ENCODE assay signal across 9 cellular contexts in the genomic region with DNA sequence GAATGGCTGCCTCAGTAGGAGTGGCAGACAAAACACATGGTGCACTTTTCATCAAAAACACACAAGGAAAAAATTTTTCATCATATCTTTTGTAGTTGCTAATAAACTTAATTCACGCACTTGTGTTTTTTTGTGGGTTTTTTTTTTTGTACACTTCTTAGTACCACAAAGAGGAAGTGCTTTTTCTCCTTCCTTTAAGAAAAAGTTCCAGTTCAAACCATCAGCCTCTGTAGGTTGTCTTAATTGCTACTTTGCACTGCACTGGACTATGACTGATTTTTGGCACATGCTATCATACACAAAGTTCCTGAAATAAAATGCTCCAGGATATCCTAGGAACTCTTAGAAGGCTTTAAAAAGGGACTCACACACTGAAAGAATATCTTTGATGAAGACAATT.
"Had no signal": no experiment of that assay in that cellular context is flagged by ENCODE, and none has a peak within 500 bp of the region (broad histone marks: within the 10 kb centered on the region; RNA-seq: fewer than 3 reads in every experiment).

TSS of gene PHEX (plus strand) at position 242 of the 400 bp plus-strand sequence. CDS start 681 bp downstream, outside the sequence.

- H3K9me3 ChIP-seq: adrenal gland, heart left ventricle, left lung, pancreas, tibial nerve had no signal

- DNase-seq: activated CD4-positive, alpha-beta T cell treated with anti-CD3 and anti-CD28 coated beads, Interleukin-2, amount 10 ng/mL, durations not matched to agents 7 days and 5 days; activated naive CD4-positive, alpha-beta T cell treated with anti-CD3 and anti-CD28 coated beads for 36 hours; adrenal gland; foreskin melanocyte; heart left ventricle; left lung; pancreas; stimulated activated CD4-positive, alpha-beta T cell treated with anti-CD3 and anti-CD28 coated beads, Interleukin-4, amount 100 ng/mL, for 24 hours had no signal

- ATAC-seq: heart left ventricle, left lung, pancreas had no signal

- H3K9me3 Mint-ChIP-seq: activated CD4-positive, alpha-beta T cell treated with anti-CD3 and anti-CD28 coated beads, Interleukin-2, amount 10 ng/mL, durations not matched to agents 7 days and 5 days had no signal

- H3K27ac Mint-ChIP-seq: activated CD4-positive, alpha-beta T cell treated with anti-CD3 and anti-CD28 coated beads, Interleukin-2, amount 10 ng/mL, durations not matched to agents 7 days and 5 days; activated naive CD4-positive, alpha-beta T cell treated with anti-CD3 and anti-CD28 coated beads for 36 hours had no signal

- H3K4me3 ChIP-seq: adrenal gland, heart left ventricle, left lung, pancreas, tibial nerve had no signal

- H3K4me1 Mint-ChIP-seq: activated CD4-positive, alpha-beta T cell treated with anti-CD3 and anti-CD28 coated beads, Interleukin-2, amount 10 ng/mL, durations not matched to agents 7 days and 5 days had no signal

- H3K27me3 Mint-ChIP-seq: activated CD4-positive, alpha-beta T cell treated with anti-CD3 and anti-CD28 coated beads, Interleukin-2, amount 10 ng/mL, durations not matched to agents 7 days and 5 days had no signal

- H3K36me3 ChIP-seq: adrenal gland, heart left ventricle, left lung, pancreas, tibial nerve had no signal

- H3K27ac ChIP-seq: adrenal gland, heart left ventricle, left lung, pancreas, tibial nerve had no signal

- H3K4me1 ChIP-seq: adrenal gland, heart left ventricle, left lung, pancreas, tibial nerve had no signal

- H3K4me3 Mint-ChIP-seq: activated CD4-positive, alpha-beta T cell treated with anti-CD3 and anti-CD28 coated beads, Interleukin-2, amount 10 ng/mL, durations not matched to agents 7 days and 5 days; activated naive CD4-positive, alpha-beta T cell treated with anti-CD3 and anti-CD28 coated beads for 36 hours had no signal

- H3K27me3 ChIP-seq: adrenal gland, heart left ventricle, left lung, tibial nerve had no signal
